Comparison of ENCODE assay signal across 17 cellular contexts in genomic region chr4:76571274-76571673, GRCh38.
DNase-seq lines count a peak whose midpoint lies in the region; ATAC-seq, FAIRE-seq and TF ChIP-seq lines count a peak whose summit lies in the region.
"Had no signal": no experiment of that assay in that cellular context is flagged by ENCODE, and none has a peak within 500 bp of the region (broad histone marks: within the 10 kb centered on the region; RNA-seq: fewer than 3 reads in every experiment).

No MANE protein-coding gene starts in this region.

- H3K27me3 ChIP-seq in GM23338 (ENCODE audit: insufficient read depth) (no peaks in the 10 kb centered on the region), endothelial cell of umbilical vein (ENCODE audit: control insufficient read depth in 2 of 2, insufficient read depth in 2 of 2, low read length in 2 of 2) (no peaks in the 10 kb centered on the region)
- H3K27me3 ChIP-seq: suprapubic skin had no signal

- H3K4me3 Mint-ChIP-seq in GM23338 (no peak overlapping the region), progenitor cell of endocrine pancreas (ENCODE audit: low read depth) (no peak overlapping the region)
- H3K4me3 Mint-ChIP-seq: activated naive CD4-positive, alpha-beta T cell treated with anti-CD3 and anti-CD28 coated beads, Interleukin-2, amount 10 ng/mL, durations not matched to agents 7 days and 5 days; T-helper 17 cell had no signal

- H3K9me1 ChIP-seq in endothelial cell of umbilical vein (replicated peaks; ENCODE audit: control insufficient read depth, extremely low read depth, insufficient read depth, low read length) = no peaks in the 10 kb centered on the region

- H3K79me2 ChIP-seq in GM23338 (replicated peaks; ENCODE audit: insufficient read depth) (no peaks in the 10 kb centered on the region), endothelial cell of umbilical vein (ENCODE audit: control insufficient read depth, insufficient read depth, low read length) (no peaks in the 10 kb centered on the region)

- dilution Hi-C loops in endothelial cell of umbilical vein (cut with MboI; ENCODE audit: extremely low pct_ligation_motif_present, low sequenced_read_pairs) = no loop called here

- no peaks in the 10 kb centered on the region for H3K9me3 ChIP-seq in endothelial cell of umbilical vein (replicated peaks; ENCODE audit: control insufficient read depth, insufficient read depth, low read length)
- H3K9me3 ChIP-seq: suprapubic skin had no signal

- peak; percentile 58; the same call in 2 of the 3 replicates for ATAC-seq in GM23338
- no peak for ATAC-seq in omental fat pad (ENCODE audit: low FRiP score)
- ATAC-seq: GM12878, HCT116, T-helper 17 cell had no signal

- H3K9me3 Mint-ChIP-seq in GM23338 (no peaks in the 10 kb centered on the region), progenitor cell of endocrine pancreas (ENCODE audit: low read depth) (peaks cover 16% of the 10 kb centered on the region)
- H3K9me3 Mint-ChIP-seq: activated naive CD4-positive, alpha-beta T cell treated with anti-CD3 and anti-CD28 coated beads, Interleukin-2, amount 10 ng/mL, durations not matched to agents 7 days and 5 days had no signal

- H3K9ac ChIP-seq in endothelial cell of umbilical vein (replicated peaks; ENCODE audit: extremely low read depth, insufficient read depth, low read length) = no peak overlapping the region

- H3K27me3 Mint-ChIP-seq in GM23338 (ENCODE audit: insufficient read depth, low read depth, poor library complexity) (peaks cover 4% of the 10 kb centered on the region), progenitor cell of endocrine pancreas (no peaks in the 10 kb centered on the region)

- H3K36me3 ChIP-seq in GM23338 (ENCODE audit: insufficient read depth) (no peaks in the 10 kb centered on the region), endothelial cell of umbilical vein (ENCODE audit: control insufficient read depth in 2 of 2, extremely low read depth in 1 of 2, insufficient read depth in 2 of 2, low read length in 2 of 2) (no peaks in the 10 kb centered on the region)
- H3K36me3 ChIP-seq: suprapubic skin had no signal

- H3K4me3 ChIP-seq in GM23338 = no peak overlapping the region
- H3K4me3 ChIP-seq in endothelial cell of umbilical vein (replicated peaks in 1 of 3; ENCODE audit: insufficient read depth in 1 of 3, low read depth in 1 of 3, low read length in 3 of 3) = no peak overlapping the region
- H3K4me3 ChIP-seq: GM12878, suprapubic skin had no signal

- no peaks in the 10 kb centered on the region for H4K20me1 ChIP-seq in GM23338 (replicated peaks; ENCODE audit: insufficient read depth)
- no peaks in the 10 kb centered on the region for H4K20me1 ChIP-seq in endothelial cell of umbilical vein (replicated peaks; ENCODE audit: control insufficient read depth, extremely low read depth, insufficient read depth, low read length)

- no peak for TF ChIP-seq POLR2A in endothelial cell of umbilical vein (IDR thresholded peaks at IDR 0.05; ENCODE audit: low read depth, low read length)

- H3F3A ChIP-seq in GM23338 (replicated peaks; ENCODE audit: low read depth) = no peaks in the 10 kb centered on the region

- H2AFZ ChIP-seq in GM23338 = no peak overlapping the region
- H2AFZ ChIP-seq in endothelial cell of umbilical vein (ENCODE audit: low read depth, low read length) = peak overlapping the region; percentile 45

- intact Hi-C loops in endothelial cell of umbilical vein (cut with micrococcal nuclease) = no loop called here
- intact Hi-C loops in cardiac septum (cut with DNase I) = no loop called here

- no peak for TF ChIP-seq CTCF in GM23338 (conservative IDR thresholded peaks at IDR 0.05; ENCODE audit: low read depth in 2 of 2)
- no peak for TF ChIP-seq CTCF in endothelial cell of umbilical vein (IDR thresholded peaks at IDR 0.05; ENCODE audit: extremely low read depth in 1 of 2, insufficient read depth in 1 of 2, low read depth in 1 of 2, low read length in 2 of 2)
- no peak for TF ChIP-seq CTCF in progenitor cell of endocrine pancreas (IDR thresholded peaks at IDR 0.05; ENCODE audit: unreplicated experiment)
- TF ChIP-seq CTCF in omental fat pad (IDR thresholded peaks at IDR 0.05) = no peak

- H3K4me2 ChIP-seq in GM23338 = no peak overlapping the region
- no peak overlapping the region for H3K4me2 ChIP-seq in endothelial cell of umbilical vein (ENCODE audit: insufficient read depth, low read length)

- CTCF ChIA-PET in endothelial cell of umbilical vein (lab: Charles Lee) = interaction anchor here (1.2 to 1.3 kb wide), 2 partner anchors 15 kb away, joined by 3 read pairs; no protein-coding TSS in a partner anchor

- H3K36me3 Mint-ChIP-seq in GM23338 (ENCODE audit: low read depth) = no peaks in the 10 kb centered on the region; the same call in 2 of the 3 replicates
- H3K36me3 Mint-ChIP-seq in progenitor cell of endocrine pancreas (ENCODE audit: insufficient read depth) = no peaks in the 10 kb centered on the region
- H3K36me3 Mint-ChIP-seq: activated naive CD4-positive, alpha-beta T cell treated with anti-CD3 and anti-CD28 coated beads, Interleukin-2, amount 10 ng/mL, durations not matched to agents 7 days and 5 days had no signal

- FAIRE-seq in endothelial cell of umbilical vein (lab: Jason Lieb, UNC) = peak; percentile 35
- FAIRE-seq: GM12878, islet of Langerhans had no signal

- no peak overlapping the region; the same call in 1 of the 2 replicates for H3K27ac Mint-ChIP-seq in GM23338
- H3K27ac Mint-ChIP-seq in progenitor cell of endocrine pancreas = peak overlapping the region; percentile 96
- H3K27ac Mint-ChIP-seq: activated naive CD4-positive, alpha-beta T cell treated with anti-CD3 and anti-CD28 coated beads, Interleukin-2, amount 10 ng/mL, durations not matched to agents 7 days and 5 days; T-helper 17 cell had no signal

- H3K27ac ChIP-seq in GM23338 (ENCODE audit: low read depth) = no peak overlapping the region
- H3K27ac ChIP-seq in endothelial cell of umbilical vein (ENCODE audit: insufficient read depth, low read depth, low read length) = no peak overlapping the region

- no peak for DNase-seq in GM23338 (ENCODE audit: low spot score)
- peak; percentile 69 for DNase-seq in NCI-H510A treated with DMSO at 0.1 percent for 48 hours (lab: John Stamatoyannopoulos, UW)
- DNase-seq in endothelial cell of umbilical vein (ENCODE audit: low read depth, low spot score) = peak; percentile 31
- no peak for DNase-seq in progenitor cell of endocrine pancreas (ENCODE audit: low spot score, unreplicated experiment)
- DNase-seq in stimulated activated CD4-positive, alpha-beta T cell treated with anti-CD3 and anti-CD28 coated beads, Interleukin-4, amount 100 ng/mL, for 24 hours = no peak
- DNase-seq in cardiac septum (ENCODE audit: low spot score) = no peak
- no peak for DNase-seq in omental fat pad (ENCODE audit: low spot score)
- DNase-seq: activated CD4-positive, CD25-positive, alpha-beta regulatory T cell treated with anti-CD3 and anti-CD28 coated beads, Interleukin-2, amount 50 U/mL, for 72 hours; activated CD8-positive, alpha-beta memory T cell treated with anti-CD3 and anti-CD28 coated beads, Interleukin-2, amount 50 U/mL, for 48 hours; activated naive CD4-positive, alpha-beta T cell treated with anti-CD3 and anti-CD28 coated beads, Interleukin-2, amount 10 ng/mL, durations not matched to agents 7 days and 5 days; C1 segment of cervical spinal cord; foreskin fibroblast; T-helper 17 cell had no signal

- H3K4me1 ChIP-seq in GM23338 (ENCODE audit: insufficient read depth) = no peaks in the 10 kb centered on the region; the same call in none of the 2 replicates
- H3K4me1 ChIP-seq in endothelial cell of umbilical vein (ENCODE audit: control insufficient read depth, extremely low read depth, insufficient read depth, low read length) = no peaks in the 10 kb centered on the region

- BruUV-seq in endothelial cell of umbilical vein (replicated peaks; lab: Mats Ljungman, UMichigan) = no TSS peak

- POLR2A ChIA-PET in endothelial cell of umbilical vein (lab: Charles Lee) = no interaction called here

- H3K9me2 ChIP-seq in GM23338 (ENCODE audit: insufficient read depth) = 0 out of 2 replicates have a peak, but pooled peaks cover 6% of the 10 kb centered on the region

- H3K4me1 Mint-ChIP-seq in GM23338 (peaks cover 21% of the 10 kb centered on the region), progenitor cell of endocrine pancreas (ENCODE audit: low read depth) (peaks cover 48% of the 10 kb centered on the region)
- H3K4me1 Mint-ChIP-seq: activated naive CD4-positive, alpha-beta T cell treated with anti-CD3 and anti-CD28 coated beads, Interleukin-2, amount 10 ng/mL, durations not matched to agents 7 days and 5 days; T-helper 17 cell had no signal

TF ChIP-seq in GM23338, 12 proteins besides CTCF, POLR2A, EP300 and RAD21 (continues in another document):
- TF ChIP-seq ZNF114 (CRISPR knock-in tag; IDR thresholded peaks at IDR 0.05) = no peak
- no peak for TF ChIP-seq POLR2AphosphoS5 (IDR thresholded peaks at IDR 0.05; ENCODE audit: low read depth)
- TF ChIP-seq CREB1 (CRISPR knock-in tag; IDR thresholded peaks at IDR 0.05; ENCODE audit: low read depth) = no peak
- no peak for TF ChIP-seq ETS1 (IDR thresholded peaks at IDR 0.05)

TF ChIP-seq in endothelial cell of umbilical vein, 7 proteins besides CTCF, POLR2A, EP300 and RAD21:
- TF ChIP-seq EZH2 (IDR thresholded peaks at IDR 0.05; ENCODE audit: borderline replicate concordance, low read depth, low read length, severe bottlenecking) (no peak), GATA2 (IDR thresholded peaks at IDR 0.05; ENCODE audit: insufficient read depth, insufficient read length, low read depth, low read length) (no peak), MYC (IDR thresholded peaks at IDR 0.05; ENCODE audit: low read depth, low read length) (no peak), POLR2AphosphoS5 (IDR thresholded peaks at IDR 0.05; ENCODE audit: insufficient read depth, low read depth, low read length) (no peak), FOS (IDR thresholded peaks at IDR 0.05; ENCODE audit: borderline replicate concordance, insufficient read depth, low read length) (no peak), JUN (IDR thresholded peaks at IDR 0.05; ENCODE audit: borderline replicate concordance, insufficient read depth, insufficient read length, low read depth) (no peak), MAX (IDR thresholded peaks at IDR 0.05; ENCODE audit: insufficient read depth, insufficient read length) (no peak)

Comparison
In these comparisons a context has a peak if more than half of its experiments do, and no peak if none do; other contexts are left out.
1. DNase-seq: peak in NCI-H510A treated with DMSO at 0.1 percent for 48 hours (single experiment) and endothelial cell of umbilical vein (single experiment); none in GM23338 (single experiment), progenitor cell of endocrine pancreas (single experiment), stimulated activated CD4-positive, alpha-beta T cell treated with anti-CD3 and anti-CD28 coated beads, Interleukin-4, amount 100 ng/mL, for 24 hours (single experiment), cardiac septum (single experiment) and omental fat pad (single experiment).